ENCODE assay signal across 12 cellular contexts in genomic region chr13:27203854-27204253, GRCh38. TPM values are rescaled to one million over a fixed set of nuclear protein-coding genes. Genes with fewer than 3 reads are reported as not detected.
A peak's percentile ranks its signal among the peaks of the same experiment; 100 is the strongest.
DNase-seq lines count a peak whose midpoint lies in the region; ATAC-seq and TF ChIP-seq lines count a peak whose summit lies in the region.
"Had no signal": no experiment of that assay in that cellular context is flagged by ENCODE, and none has a peak within 500 bp of the region (broad histone marks: within the 10 kb centered on the region; RNA-seq: fewer than 3 reads in every experiment).

No MANE protein-coding gene starts in this region.

- H3K4me1 ChIP-seq in BE2C (no peaks in the 10 kb centered on the region), hepatocyte (ENCODE audit: insufficient read depth) (no peaks in the 10 kb centered on the region), mesendoderm (ENCODE audit: control insufficient read depth, low read depth, low read length) (no peaks in the 10 kb centered on the region)

- no peak overlapping the region for H3K4me2 ChIP-seq in hepatocyte
- H3K4me2 ChIP-seq in mesendoderm (ENCODE audit: low read length): no peak overlapping the region

- no peak overlapping the region for H2AK5ac ChIP-seq in mesendoderm (ENCODE audit: low read length)

- no peaks in the 10 kb centered on the region for H3K36me3 ChIP-seq in BE2C
- H3K36me3 ChIP-seq in hepatocyte (replicated peaks; ENCODE audit: insufficient read depth, low read depth): no peaks in the 10 kb centered on the region
- no peaks in the 10 kb centered on the region for H3K36me3 ChIP-seq in mesendoderm (ENCODE audit: control insufficient read depth, insufficient read depth, low read length)

- H3K9ac ChIP-seq in mesendoderm (ENCODE audit: low read length): no peak overlapping the region

- in situ Hi-C loops in astrocyte of the cerebellum (cut with HindIII; ENCODE audit: low sequenced_read_pairs): no loop called here

- H3K27ac ChIP-seq in hepatocyte (no peak overlapping the region), mesendoderm (ENCODE audit: low read depth, low read length) (no peak overlapping the region)

- H4K5ac ChIP-seq in mesendoderm (ENCODE audit: low read length): no peak overlapping the region

- H3K56ac ChIP-seq in mesendoderm (ENCODE audit: low read length): no peak overlapping the region

- DNase-seq in BE2C (no peak), HT-29 (ENCODE audit: low spot score) (peak; percentile 82), astrocyte of the cerebellum (ENCODE audit: low read depth) (no peak), hepatocyte (ENCODE audit: low spot score) (no peak), NCI-H748 treated with DMSO at 0.1 percent for 48 hours (lab: John Stamatoyannopoulos, UW) (no peak), mesendoderm (no peak), activated T-cell treated with anti-CD3 and anti-CD28 coated beads for 4 hours (no peak)
- DNase-seq: activated CD4-positive, alpha-beta T cell treated with anti-CD3 and anti-CD28 coated beads, Interleukin-2, amount 10 ng/mL, durations not matched to agents 24 days and 14 days; amygdala; hypothalamus; trophoblast cell had no signal

- H3K27me3 ChIP-seq in BE2C: peaks cover 10% of the 10 kb centered on the region; the same call in 1 of the 2 replicates
- H3K27me3 ChIP-seq in hepatocyte: no peaks in the 10 kb centered on the region
- H3K27me3 ChIP-seq in mesendoderm (ENCODE audit: insufficient read depth, low read length, poor library complexity): no peaks in the 10 kb centered on the region

- H2BK15ac ChIP-seq in mesendoderm (replicated peaks; ENCODE audit: low read depth): no peak overlapping the region

- no peak overlapping the region for H2AFZ ChIP-seq in hepatocyte

- H3K18ac ChIP-seq in mesendoderm (ENCODE audit: low read length): no peak overlapping the region

- no peak overlapping the region for H2BK5ac ChIP-seq in mesendoderm (ENCODE audit: low read length)

- H3K79me2 ChIP-seq in hepatocyte (no peaks in the 10 kb centered on the region), mesendoderm (ENCODE audit: control insufficient read depth, insufficient read depth, low read length) (no peaks in the 10 kb centered on the region)

- no peak overlapping the region for H3K23ac ChIP-seq in mesendoderm (ENCODE audit: low read length)

- ATAC-seq in HG03039 (IDR thresholded peaks at IDR 0.05; ENCODE audit: unreplicated experiment): no peak

- no peak overlapping the region for H3K4ac ChIP-seq in mesendoderm (ENCODE audit: low read depth, low read length)

- 85% methylated on average over 3 of the region's 3 CpGs for WGBS in hepatocyte (ENCODE audit: low lambda C conversion rate, missing lambda C conversion rate)
- no CpG with 5 or more reads among the region's 3 CpGs for WGBS in mesendoderm (ENCODE audit: extremely low coverage, insufficient coverage, low lambda C conversion rate)

- no peaks in the 10 kb centered on the region for H3K9me3 ChIP-seq in BE2C
- H3K9me3 ChIP-seq in hepatocyte (ENCODE audit: low read depth): no peaks in the 10 kb centered on the region

- no peaks in the 10 kb centered on the region for H4K20me1 ChIP-seq in hepatocyte (ENCODE audit: insufficient read depth, poor library complexity, severe bottlenecking)

- no peaks in the 10 kb centered on the region for H3K9me2 ChIP-seq in hepatocyte (replicated peaks; ENCODE audit: insufficient read depth)

- no peak overlapping the region for H4K8ac ChIP-seq in mesendoderm (ENCODE audit: low read depth, low read length)

- no peak overlapping the region for H2BK120ac ChIP-seq in mesendoderm (ENCODE audit: low read depth, low read length)

- TF ChIP-seq CTCF in BE2C (IDR thresholded peaks at IDR 0.05; ENCODE audit: low read depth, low read length): peak; percentile 21
- peak; percentile 28 for TF ChIP-seq CTCF in astrocyte of the cerebellum (IDR thresholded peaks at IDR 0.05; ENCODE audit: low read depth, low read length, missing control alignments)
- TF ChIP-seq CTCF in hepatocyte (IDR thresholded peaks at IDR 0.05; ENCODE audit: poor library complexity): peak; percentile 12

- no peak overlapping the region for H3K4me3 ChIP-seq in BE2C (ENCODE audit: low read depth, low read length)
- H3K4me3 ChIP-seq in astrocyte of the cerebellum (ENCODE audit: low read depth, low read length): no peak overlapping the region
- H3K4me3 ChIP-seq in hepatocyte: no peak overlapping the region
- no peak overlapping the region for H3K4me3 ChIP-seq in mesendoderm (ENCODE audit: low read length)

- no peaks in the 10 kb centered on the region for H3K79me1 ChIP-seq in mesendoderm (ENCODE audit: low read length)

RNA-seq across cellular contexts. Expression of gene USP12, which starts 32.2 kb away (rescaled TPM):
- 11.6 TPM for polyA plus RNA-seq in BE2C (2012; ENCODE audit: insufficient read depth, insufficient read length, low read depth)
- 18.7 and 19.4 TPM in 2 replicates for total RNA-seq in HT-29 (2014; rRNA removed; shearing (Covaris generic))
- 26.4 and 33.7 TPM in 2 replicates for total RNA-seq in hepatocyte
- polyA plus RNA-seq in hepatocyte: 15.4 and 17.5 TPM in 2 replicates
- 18.1 TPM for polyA plus RNA-seq in mesendoderm (2013, experiment 1 of 2)
- polyA plus RNA-seq in mesendoderm (2013, experiment 2 of 2): 18.5 TPM

RNA-seq across cellular contexts. Expression of gene RPL21, which starts 47.5 kb away (rescaled TPM):
- polyA plus RNA-seq in BE2C (2012; ENCODE audit: insufficient read depth, insufficient read length, low read depth): 284 TPM
- 1,125 and 1,306 TPM in 2 replicates for total RNA-seq in HT-29 (2014; rRNA removed; shearing (Covaris generic))
- 960 and 1,101 TPM in 2 replicates for total RNA-seq in hepatocyte
- polyA plus RNA-seq in hepatocyte: 349 and 358 TPM in 2 replicates
- 3,149 TPM for polyA plus RNA-seq in mesendoderm (2013, experiment 1 of 2)
- 3,180 TPM for polyA plus RNA-seq in mesendoderm (2013, experiment 2 of 2)
